ENCODE assay signal across 11 cellular contexts in the genomic region with DNA sequence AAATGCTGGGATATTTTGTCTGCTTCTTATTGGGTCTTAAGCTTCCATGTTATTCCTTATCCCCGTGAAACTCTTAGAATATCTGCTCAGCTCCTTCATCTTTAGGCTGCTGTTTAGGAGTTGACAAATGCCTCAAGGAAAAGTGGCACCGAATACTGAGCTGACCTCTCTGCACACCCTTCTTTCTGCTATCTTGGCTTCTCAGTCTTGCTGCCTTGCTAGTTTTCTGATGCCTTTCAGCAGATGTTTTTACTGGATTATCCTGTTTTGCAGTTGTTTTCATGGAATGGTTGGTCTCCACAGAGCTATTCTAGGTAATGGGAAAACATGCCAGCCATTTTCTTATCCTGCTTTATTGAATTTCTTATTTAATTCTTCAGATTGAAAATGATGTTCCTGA.
"Had no signal": no experiment of that assay in that cellular context is flagged by ENCODE, and none has a peak within 500 bp of the region (broad histone marks: within the 10 kb centered on the region; RNA-seq: fewer than 3 reads in every experiment).

No MANE protein-coding gene starts in this region.

- H3K9me3 Mint-ChIP-seq: GM23338 had no signal

- H3K9me3 ChIP-seq: HAP-1 had no signal

- H3K4me3 ChIP-seq: GM23248, GM23338, HAP-1 had no signal

- H3K9ac ChIP-seq: GM23248 had no signal

- H3K27ac Mint-ChIP-seq: GM23338, H9, HFFc6 had no signal

- H3K4me1 ChIP-seq: HAP-1 had no signal

- ATAC-seq: GM23338, HCT116 had no signal

- H3K4me3 Mint-ChIP-seq: GM23338, H9, HFFc6 had no signal

- H3K27ac ChIP-seq: GM23248 had no signal

- FAIRE-seq: H1, H54 had no signal

- H2AFZ ChIP-seq: GM23248, GM23338 had no signal

- H3K4me2 ChIP-seq: GM23338 had no signal

- DNase-seq: GM23248, GOT3, H7, H9, HCEC 1CT, HFFc6 had no signal

- H3K36me3 ChIP-seq: HAP-1 had no signal
